ENCODE assay signal across 1 cellular context in genomic region chr4:174714393-174715211, GRCh38.
TF ChIP-seq lines count a peak whose summit lies in the region.

No MANE protein-coding gene starts in this region.

TF ChIP-seq in GM23338, 12 proteins besides CTCF, POLR2A, EP300 and RAD21 (continued from another document):
- TF ChIP-seq REST (IDR thresholded peaks at IDR 0.05; ENCODE audit: unreplicated experiment) (no peak), CREB1 (CRISPR knock-in tag; IDR thresholded peaks at IDR 0.05; ENCODE audit: low read depth) (no peak), NANOG (IDR thresholded peaks at IDR 0.05; ENCODE audit: borderline replicate concordance) (no peak)
